ENCODE assay signal across 13 cellular contexts in genomic region chr5:73908440-73908839, GRCh38.
"Had no signal": no experiment of that assay in that cellular context is flagged by ENCODE, and none has a peak within 500 bp of the region (broad histone marks: within the 10 kb centered on the region; RNA-seq: fewer than 3 reads in every experiment).

No MANE protein-coding gene starts in this region.

- ATAC-seq: left lung had no signal

- H3K9me3 Mint-ChIP-seq: activated CD4-positive, alpha-beta memory T cell treated with anti-CD3 and anti-CD28 coated beads, Interleukin-2, amount 10 ng/mL, durations not matched to agents 7 days and 5 days; stimulated activated naive CD8-positive, alpha-beta T cell treated with anti-CD3 and anti-CD28 coated beads, Interleukin-15, Interleukin-2, amounts not matched to agents 100 ng/mL and 50 ng/mL, for 24 hours had no signal

- H3K27me3 ChIP-seq: left lung, ovary, testis had no signal

- H3K36me3 ChIP-seq: ovary had no signal

- H3K36me3 Mint-ChIP-seq: activated naive CD8-positive, alpha-beta T cell had no signal

- H3K27me3 Mint-ChIP-seq: activated naive CD8-positive, alpha-beta T cell had no signal

- H3K9me3 ChIP-seq: left lung, testis had no signal

- DNase-seq: activated CD4-positive, alpha-beta memory T cell treated with anti-CD3 and anti-CD28 coated beads, Interleukin-2, amount 10 ng/mL, durations not matched to agents 7 days and 5 days; activated gamma-delta T cell; activated T-cell treated with anti-CD3 and anti-CD28 coated beads, Interleukin-2, amount 50 U/mL, for 48 hours; glutamatergic neuron; islet precursor cell; left lung; mesendoderm; ovary; stimulated activated CD4-positive, alpha-beta T cell treated with anti-CD3 and anti-CD28 coated beads, Interleukin-4, amount 100 ng/mL, for 1 hour; T-helper 9 cell; testis had no signal

- H3K4me3 ChIP-seq: left lung, ovary, testis had no signal

- H3K27ac ChIP-seq: left lung, ovary, testis had no signal

- H3K27ac Mint-ChIP-seq: activated CD4-positive, alpha-beta memory T cell treated with anti-CD3 and anti-CD28 coated beads, Interleukin-2, amount 10 ng/mL, durations not matched to agents 7 days and 5 days; activated naive CD8-positive, alpha-beta T cell; stimulated activated naive CD8-positive, alpha-beta T cell treated with anti-CD3 and anti-CD28 coated beads, Interleukin-15, Interleukin-2, amounts not matched to agents 100 ng/mL and 50 ng/mL, for 24 hours had no signal

- H3K4me3 Mint-ChIP-seq: activated CD4-positive, alpha-beta memory T cell treated with anti-CD3 and anti-CD28 coated beads, Interleukin-2, amount 10 ng/mL, durations not matched to agents 7 days and 5 days; activated naive CD8-positive, alpha-beta T cell; stimulated activated naive CD8-positive, alpha-beta T cell treated with anti-CD3 and anti-CD28 coated beads, Interleukin-15, Interleukin-2, amounts not matched to agents 100 ng/mL and 50 ng/mL, for 24 hours had no signal

- H3K4me1 ChIP-seq: left lung, testis had no signal
